8 cellular contexts compared by ENCODE assay signal in genomic region chr3:33440328-33440577, GRCh38. TPM values are rescaled to one million over a fixed set of nuclear protein-coding genes. Genes with fewer than 3 reads are reported as not detected.
A peak's percentile ranks its signal among the peaks of the same experiment; 100 is the strongest.
DNase-seq lines count a peak whose midpoint lies in the region; ATAC-seq and TF ChIP-seq lines count a peak whose summit lies in the region.

A gene with protein sequence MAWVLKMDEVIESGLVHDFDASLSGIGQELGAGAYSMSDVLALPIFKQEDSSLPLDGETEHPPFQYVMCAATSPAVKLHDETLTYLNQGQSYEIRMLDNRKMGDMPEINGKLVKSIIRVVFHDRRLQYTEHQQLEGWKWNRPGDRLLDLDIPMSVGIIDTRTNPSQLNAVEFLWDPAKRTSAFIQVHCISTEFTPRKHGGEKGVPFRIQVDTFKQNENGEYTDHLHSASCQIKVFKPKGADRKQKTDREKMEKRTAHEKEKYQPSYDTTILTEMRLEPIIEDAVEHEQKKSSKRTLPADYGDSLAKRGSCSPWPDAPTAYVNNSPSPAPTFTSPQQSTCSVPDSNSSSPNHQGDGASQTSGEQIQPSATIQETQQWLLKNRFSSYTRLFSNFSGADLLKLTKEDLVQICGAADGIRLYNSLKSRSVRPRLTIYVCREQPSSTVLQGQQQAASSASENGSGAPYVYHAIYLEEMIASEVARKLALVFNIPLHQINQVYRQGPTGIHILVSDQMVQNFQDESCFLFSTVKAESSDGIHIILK (minus strand): TSS chr3:33440405. CDS start chr3:33439848, 557 bp downstream.

- peaks cover 16% of the 10 kb centered on the region for H3K4me1 ChIP-seq in effector memory CD4-positive, alpha-beta T cell (ENCODE audit: control insufficient read depth, insufficient read depth, low read length, poor library complexity, severe bottlenecking)
- peaks cover 37% of the 10 kb centered on the region for H3K4me1 ChIP-seq in mucosa of stomach (ENCODE audit: control insufficient read depth, insufficient read depth, low read length)
- H3K4me1 ChIP-seq in uterus, result peaks cover 0 to 13% of the 10 kb centered on the region in 2 donors

- TF ChIP-seq CTCF in uterus (IDR thresholded peaks at IDR 0.05), result no peak

- intact Hi-C loops in uterus (cut with DNase I; ENCODE audit: low total_unique reads), result no loop called here

- peak within 1 kb of the TSS; percentile 96 for H3K4me3 ChIP-seq in effector memory CD4-positive, alpha-beta T cell (ENCODE audit: insufficient read depth, low read depth, low read length, poor library complexity, severe bottlenecking)
- H3K4me3 ChIP-seq in mucosa of stomach (ENCODE audit: low read length) (peak within 1 kb of the TSS; percentile 90), uterus (peak within 1 kb of the TSS; percentile 71 to 83)

- peak; percentile 92 for ATAC-seq in SK-N-SH treated with all-trans-retinoic acid at 6 μM for 48 hours
- no peak for ATAC-seq in HG02938 (IDR thresholded peaks at IDR 0.05; ENCODE audit: unreplicated experiment)

- no peak for DNase-seq in effector memory CD4-positive, alpha-beta T cell
- DNase-seq in uterus, result no peak
- no peak for DNase-seq in HuH-7 (ENCODE audit: low spot score)
- no peak for DNase-seq in glomerular visceral epithelial cell (ENCODE audit: extremely low spot score)

- TF ChIP-seq POLR2A in GM18951 (IDR thresholded peaks at IDR 0.05; ENCODE audit: extremely low read depth, insufficient read depth, insufficient read length), result peak; percentile 95
- no peak for TF ChIP-seq POLR2A in uterus (IDR thresholded peaks at IDR 0.05)

- in situ Hi-C loops in GM18951 (cut with MboI; ENCODE audit: low sequenced_read_pairs, unreplicated experiment), result no loop called here

- H3K27ac ChIP-seq in effector memory CD4-positive, alpha-beta T cell (ENCODE audit: insufficient read depth, low read length, poor library complexity, severe bottlenecking), result peak within 1 kb of the TSS; percentile 98
- H3K27ac ChIP-seq in uterus, result peak within 1 kb of the TSS; percentile 92 to 95

- H3K9me3 ChIP-seq in effector memory CD4-positive, alpha-beta T cell (ENCODE audit: control insufficient read depth, low read length), result no peaks in the 10 kb centered on the region
- H3K9me3 ChIP-seq in mucosa of stomach (ENCODE audit: control insufficient read depth, low read length) (no peaks in the 10 kb centered on the region), uterus (no peaks in the 10 kb centered on the region)

- peak within 1 kb of the TSS; percentile 94 for H3K9ac ChIP-seq in mucosa of stomach (ENCODE audit: low read length)

- H3K27me3 ChIP-seq in effector memory CD4-positive, alpha-beta T cell (replicated peaks; ENCODE audit: control insufficient read depth, insufficient read depth, low read length, poor library complexity, severe bottlenecking), result no peaks in the 10 kb centered on the region
- no peaks in the 10 kb centered on the region for H3K27me3 ChIP-seq in mucosa of stomach (ENCODE audit: control insufficient read depth, insufficient read depth, low read length)
- no peaks in the 10 kb centered on the region for H3K27me3 ChIP-seq in uterus

- no peaks in the 10 kb centered on the region for H3K36me3 ChIP-seq in effector memory CD4-positive, alpha-beta T cell (ENCODE audit: control insufficient read depth, insufficient read depth, low read length)
- H3K36me3 ChIP-seq in mucosa of stomach (ENCODE audit: control insufficient read depth, insufficient read depth, low read length), result no peaks in the 10 kb centered on the region
- no peaks in the 10 kb centered on the region for H3K36me3 ChIP-seq in uterus

TF ChIP-seq in SK-N-SH treated with all-trans-retinoic acid at 6 μM for 48 hours, 23 proteins besides CTCF, POLR2A, EP300 and RAD21 (continues in another document):
- no peak for TF ChIP-seq RARB (CRISPR knock-in tag; IDR thresholded peaks at IDR 0.05)
- no peak for TF ChIP-seq ZNF565 (CRISPR knock-in tag; conservative IDR thresholded peaks at IDR 0.05; ENCODE audit: low read depth)
- TF ChIP-seq PPARA (CRISPR knock-in tag; IDR thresholded peaks at IDR 0.05; ENCODE audit: borderline replicate concordance), result no peak
- no peak for TF ChIP-seq ARNTL (CRISPR knock-in tag; IDR thresholded peaks at IDR 0.05; ENCODE audit: borderline replicate concordance, low read depth)
- TF ChIP-seq, protein P1, sequence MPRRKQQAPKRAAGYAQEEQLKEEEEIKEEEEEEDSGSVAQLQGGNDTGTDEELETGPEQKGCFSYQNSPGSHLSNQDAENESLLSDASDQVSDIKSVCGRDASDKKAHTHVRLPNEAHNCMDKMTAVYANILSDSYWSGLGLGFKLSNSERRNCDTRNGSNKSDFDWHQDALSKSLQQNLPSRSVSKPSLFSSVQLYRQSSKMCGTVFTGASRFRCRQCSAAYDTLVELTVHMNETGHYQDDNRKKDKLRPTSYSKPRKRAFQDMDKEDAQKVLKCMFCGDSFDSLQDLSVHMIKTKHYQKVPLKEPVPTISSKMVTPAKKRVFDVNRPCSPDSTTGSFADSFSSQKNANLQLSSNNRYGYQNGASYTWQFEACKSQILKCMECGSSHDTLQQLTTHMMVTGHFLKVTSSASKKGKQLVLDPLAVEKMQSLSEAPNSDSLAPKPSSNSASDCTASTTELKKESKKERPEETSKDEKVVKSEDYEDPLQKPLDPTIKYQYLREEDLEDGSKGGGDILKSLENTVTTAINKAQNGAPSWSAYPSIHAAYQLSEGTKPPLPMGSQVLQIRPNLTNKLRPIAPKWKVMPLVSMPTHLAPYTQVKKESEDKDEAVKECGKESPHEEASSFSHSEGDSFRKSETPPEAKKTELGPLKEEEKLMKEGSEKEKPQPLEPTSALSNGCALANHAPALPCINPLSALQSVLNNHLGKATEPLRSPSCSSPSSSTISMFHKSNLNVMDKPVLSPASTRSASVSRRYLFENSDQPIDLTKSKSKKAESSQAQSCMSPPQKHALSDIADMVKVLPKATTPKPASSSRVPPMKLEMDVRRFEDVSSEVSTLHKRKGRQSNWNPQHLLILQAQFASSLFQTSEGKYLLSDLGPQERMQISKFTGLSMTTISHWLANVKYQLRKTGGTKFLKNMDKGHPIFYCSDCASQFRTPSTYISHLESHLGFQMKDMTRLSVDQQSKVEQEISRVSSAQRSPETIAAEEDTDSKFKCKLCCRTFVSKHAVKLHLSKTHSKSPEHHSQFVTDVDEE (CRISPR knock-in tag; IDR thresholded peaks at IDR 0.05), result no peak
- TF ChIP-seq OSR1 (CRISPR knock-in tag; IDR thresholded peaks at IDR 0.05), result no peak
- no peak for TF ChIP-seq TCF4 (CRISPR knock-in tag; IDR thresholded peaks at IDR 0.05; ENCODE audit: borderline replicate concordance)
- TF ChIP-seq PATZ1 (CRISPR knock-in tag; IDR thresholded peaks at IDR 0.05; ENCODE audit: borderline replicate concordance), result no peak
- no peak for TF ChIP-seq ZFP30 (CRISPR knock-in tag; IDR thresholded peaks at IDR 0.05)
- TF ChIP-seq BACH2 (CRISPR knock-in tag; IDR thresholded peaks at IDR 0.05; ENCODE audit: borderline replicate concordance), result no peak
- TF ChIP-seq POU6F1 (CRISPR knock-in tag; IDR thresholded peaks at IDR 0.05; ENCODE audit: borderline replicate concordance, low read depth), result no peak
- no peak for TF ChIP-seq CREB5 (CRISPR knock-in tag; IDR thresholded peaks at IDR 0.05; ENCODE audit: low read depth)
- no peak for TF ChIP-seq TOX (CRISPR knock-in tag; IDR thresholded peaks at IDR 0.05; ENCODE audit: borderline replicate concordance)
- no peak for TF ChIP-seq ZNF8 (CRISPR knock-in tag; IDR thresholded peaks at IDR 0.05)

RNA-seq across cellular contexts. Expression of the gene that starts here (rescaled TPM):
- 10 to 100 TPM; 25.6 to 86.3 (median 51.2) TPM for total RNA-seq in uterus
